Comparison of ENCODE assay signal across 17 cellular contexts in genomic region chr2:161436411-161436810, GRCh38. TPM values are rescaled to one million over a fixed set of nuclear protein-coding genes. Genes with fewer than 3 reads are reported as not detected.
DNase-seq lines count a peak whose midpoint lies in the region; ATAC-seq and TF ChIP-seq lines count a peak whose summit lies in the region.
"Had no signal": no experiment of that assay in that cellular context is flagged by ENCODE, and none has a peak within 500 bp of the region (broad histone marks: within the 10 kb centered on the region; RNA-seq: fewer than 3 reads in every experiment).

No MANE protein-coding gene starts in this region.

- no peak overlapping the region for H4K91ac ChIP-seq in mesenchymal stem cell (ENCODE audit: low read length)

- H2BK12ac ChIP-seq in mesenchymal stem cell (ENCODE audit: low read length in 2 of 2): no peak overlapping the region

- H2AK5ac ChIP-seq in mesenchymal stem cell (ENCODE audit: low read length, severe bottlenecking): no peak overlapping the region

- DNase-seq in AG20443 (ENCODE audit: low spot score): peak; percentile 59
- peak; percentile 79 for DNase-seq in LHCN-M2 (ENCODE audit: low read depth)
- DNase-seq in cardiac fibroblast (ENCODE audit: low read depth in 2 of 2): peak; percentile 62 to 95
- DNase-seq in mesenchymal stem cell: no peak
- no peak for DNase-seq in Peyer's patch
- DNase-seq in SHP77 (lab: John Stamatoyannopoulos, UW): no peak
- DNase-seq: amygdala, Karpas-422, NCI-H1694, NCI-H446 treated with DMSO at 0.1 percent for 48 hours had no signal

- no peak overlapping the region for H3K18ac ChIP-seq in mesenchymal stem cell (ENCODE audit: low read depth in 1 of 2, low read length in 2 of 2)

- H3K9ac ChIP-seq in mesenchymal stem cell (ENCODE audit: low read length): peak overlapping the region; percentile 21

- no peaks in the 10 kb centered on the region for H3K4me1 ChIP-seq in mesenchymal stem cell (ENCODE audit: control insufficient read depth, insufficient read depth, low read depth, low read length)
- H3K4me1 ChIP-seq in Peyer's patch: no peaks in the 10 kb centered on the region
- H3K4me1 ChIP-seq: esophagus muscularis mucosa, suprapubic skin had no signal

- H3K14ac ChIP-seq in mesenchymal stem cell (ENCODE audit: low read length in 2 of 2): no peak overlapping the region

- H3K27ac ChIP-seq in mesenchymal stem cell (ENCODE audit: low read length, poor library complexity, severe bottlenecking) (no peak overlapping the region), Peyer's patch (no peak overlapping the region)
- H3K27ac ChIP-seq: C4-2B, esophagus muscularis mucosa, suprapubic skin had no signal

- H3K36me3 ChIP-seq in mesenchymal stem cell (ENCODE audit: control insufficient read depth in 1 of 2, insufficient read depth in 2 of 2, low read depth in 1 of 2, low read length in 2 of 2): no peaks in the 10 kb centered on the region
- H3K36me3 ChIP-seq in Peyer's patch: no peaks in the 10 kb centered on the region
- H3K36me3 ChIP-seq: esophagus muscularis mucosa, suprapubic skin had no signal

- H3K4ac ChIP-seq in mesenchymal stem cell (ENCODE audit: low read depth in 1 of 2, low read length in 2 of 2): no peak overlapping the region

- peaks cover 0 to 8% of the 10 kb centered on the region in 2 experiments for H3K27me3 ChIP-seq in mesenchymal stem cell (ENCODE audit: control insufficient read depth in 1 of 2, insufficient read depth in 1 of 2, low read length in 2 of 2)
- H3K27me3 ChIP-seq in Peyer's patch: no peaks in the 10 kb centered on the region

- H2BK120ac ChIP-seq in mesenchymal stem cell (ENCODE audit: low read depth, low read length): no peak overlapping the region

- TF ChIP-seq CTCF in cardiac fibroblast (IDR thresholded peaks at IDR 0.05; ENCODE audit: low read depth, low read length) (no peak), Peyer's patch (IDR thresholded peaks at IDR 0.05) (no peak)

- no peaks in the 10 kb centered on the region for H3K9me3 ChIP-seq in mesenchymal stem cell (ENCODE audit: control insufficient read depth, low read length)
- peaks cover 0 to 3% (median 0%) of the 10 kb centered on the region in 4 donors for H3K9me3 ChIP-seq in Peyer's patch
- H3K9me3 ChIP-seq: suprapubic skin had no signal

- no peak overlapping the region for H3K23ac ChIP-seq in mesenchymal stem cell (ENCODE audit: low read length in 2 of 2)

- TF ChIP-seq POLR2A in Peyer's patch (IDR thresholded peaks at IDR 0.05): no peak

- 100% methylated on average over 1 of the region's 3 CpGs for WGBS in mesenchymal stem cell

- ATAC-seq in HG02798 (IDR thresholded peaks at IDR 0.05; ENCODE audit: poor library complexity, unreplicated experiment): no peak
- no peak for ATAC-seq in HG03342 (IDR thresholded peaks at IDR 0.05; ENCODE audit: unreplicated experiment)
- ATAC-seq: activated T-helper 17 cell treated with anti-CD3 and anti-CD28 coated beads, Interleukin-2, amount 50 U/mL, for 72 hours; natural killer cell treated with Interleukin-12 subunit alpha and Interleukin-12 subunit beta and Interleukin-15 and Interleukin-18, amount 100 ng/mL, for 72 hours had no signal

- H3K79me1 ChIP-seq in mesenchymal stem cell (replicated peaks; ENCODE audit: low read length, poor library complexity, severe bottlenecking): no peaks in the 10 kb centered on the region

- H3K4me3 ChIP-seq in cardiac fibroblast (replicated peaks in 1 of 2; ENCODE audit: low read depth in 2 of 2, low read length in 2 of 2) (no peak overlapping the region), mesenchymal stem cell (ENCODE audit: insufficient read depth in 1 of 2, low read depth in 1 of 2, low read length in 2 of 2) (no peak overlapping the region), Peyer's patch (no peak overlapping the region)
- H3K4me3 ChIP-seq: esophagus muscularis mucosa, suprapubic skin had no signal

- no peak overlapping the region for H2BK15ac ChIP-seq in mesenchymal stem cell (ENCODE audit: low read depth, poor library complexity, severe bottlenecking)

- H2BK5ac ChIP-seq in mesenchymal stem cell (ENCODE audit: low read depth, low read length, poor library complexity, severe bottlenecking): no peak overlapping the region

- no peak overlapping the region for H4K8ac ChIP-seq in mesenchymal stem cell (ENCODE audit: low read length)

- no peak overlapping the region for H3K4me2 ChIP-seq in mesenchymal stem cell (ENCODE audit: low read length, poor library complexity, severe bottlenecking)

- no peak overlapping the region for H2AFZ ChIP-seq in mesenchymal stem cell (ENCODE audit: low read depth, low read length)

RNA-seq across cellular contexts. Expression of gene TBR1, which starts 20.3 kb away (rescaled TPM):
- total RNA-seq in LHCN-M2 (2014; rRNA removed) (not detected in 2 replicates), Peyer's patch (not detected)
- polyA plus RNA-seq in LHCN-M2 (2012): not detected
- 0.01 TPM for polyA plus RNA-seq in mesenchymal stem cell (2013, experiment 1 of 2)
- 0.01 TPM for polyA plus RNA-seq in mesenchymal stem cell (2013, experiment 2 of 2)
- total RNA-seq: esophagus muscularis mucosa, suprapubic skin had no signal

Comparison
In these comparisons a context has a peak if more than half of its experiments do, and no peak if none do; other contexts are left out.
1. DNase-seq: peak in AG20443 (single experiment), LHCN-M2 (single experiment) and cardiac fibroblast (2 of 2); none in mesenchymal stem cell (single experiment), Peyer's patch (0 of 3) and SHP77 (0 of 2).